1 cellular context compared by ENCODE assay signal in genomic region chr10:121577568-121577967, GRCh38.
TF ChIP-seq lines count a peak whose summit lies in the region.

No MANE protein-coding gene starts in this region.

TF ChIP-seq in HEK293, 187 proteins besides CTCF, POLR2A, EP300 and RAD21 (continued from another document):
- no peak for TF ChIP-seq PRDM4 (tag by site-specific recombination; IDR thresholded peaks at IDR 0.05)
TF ChIP-seq in HEK293: peak in this region for 2.
